26 cellular contexts compared by ENCODE assay signal in genomic region chr3:28800203-28800602, GRCh38.
DNase-seq lines count a peak whose midpoint lies in the region; ATAC-seq, FAIRE-seq and TF ChIP-seq lines count a peak whose summit lies in the region.
"Had no signal": no experiment of that assay in that cellular context is flagged by ENCODE, and none has a peak within 500 bp of the region (broad histone marks: within the 10 kb centered on the region; RNA-seq: fewer than 3 reads in every experiment).

No MANE protein-coding gene starts in this region.

- in situ Hi-C loops in K562 (cut with MboI), result no loop called here

- H3K4me3 Mint-ChIP-seq in GM23338, result no peak overlapping the region
- H3K4me3 Mint-ChIP-seq: CD14-positive monocyte; CD4-positive, alpha-beta memory T cell; CD4-positive, CD25-positive, alpha-beta regulatory T cell; CD8-positive, alpha-beta memory T cell had no signal

- POLR2A ChIA-PET in HEK293 (lab: Yijun Ruan, JAX), result no interaction called here
- POLR2A ChIA-PET in K562 (lab: Yijun Ruan, JAX), result no interaction called here

- FAIRE-seq in K562 (lab: Jason Lieb, UNC), result no peak
- FAIRE-seq: A204.1, GM12891, GM19239 had no signal

- H3K4me2 ChIP-seq in GM23338, result no peak overlapping the region
- no peak overlapping the region for H3K4me2 ChIP-seq in K562 (ENCODE audit: insufficient read depth, low read length)
- H3K4me2 ChIP-seq: BLaER1 had no signal

- no peaks in the 10 kb centered on the region for H3K36me3 Mint-ChIP-seq in GM23338 (ENCODE audit: low read depth)
- H3K36me3 Mint-ChIP-seq: CD14-positive monocyte; CD4-positive, alpha-beta memory T cell; CD4-positive, CD25-positive, alpha-beta regulatory T cell; CD8-positive, alpha-beta memory T cell had no signal

- no peaks in the 10 kb centered on the region for H3K9me1 ChIP-seq in K562 (ENCODE audit: control insufficient read depth, insufficient read depth, low read length)

- H3K27me3 ChIP-seq in GM23338 (ENCODE audit: insufficient read depth), result no peaks in the 10 kb centered on the region
- no peaks in the 10 kb centered on the region for H3K27me3 ChIP-seq in K562 (ENCODE audit: control insufficient read depth in 2 of 2, insufficient read depth in 2 of 2, low read length in 2 of 2)
- H3K27me3 ChIP-seq in lower lobe of right lung (ENCODE audit: low read depth), result no peaks in the 10 kb centered on the region
- H3K27me3 ChIP-seq: BE2C, BLaER1 had no signal

- no peak for ATAC-seq in GM23338
- no peak for ATAC-seq in K562
- no peak for ATAC-seq in HG03139 (IDR thresholded peaks at IDR 0.05; ENCODE audit: unreplicated experiment)
- no peak for ATAC-seq in lower lobe of right lung

- no peak overlapping the region for H2AFZ ChIP-seq in GM23338
- H2AFZ ChIP-seq in K562 (ENCODE audit: low read depth, low read length), result no peak overlapping the region

- H3K27ac ChIP-seq in GM23338 (ENCODE audit: low read depth), result no peak overlapping the region
- H3K27ac ChIP-seq in HEK293 (ENCODE audit: extremely low read depth, low read depth, low read length), result no peak overlapping the region
- H3K27ac ChIP-seq in K562 (ENCODE audit: extremely low read depth, low read depth, low read length), result no peak overlapping the region
- no peak overlapping the region for H3K27ac ChIP-seq in lower lobe of right lung
- H3K27ac ChIP-seq: BLaER1 had no signal

- H3K79me2 ChIP-seq in GM23338 (replicated peaks; ENCODE audit: insufficient read depth) (no peaks in the 10 kb centered on the region), K562 (ENCODE audit: control insufficient read depth, insufficient read depth, low read length) (no peaks in the 10 kb centered on the region)

- no peak overlapping the region for H3K27ac Mint-ChIP-seq in GM23338
- H3K27ac Mint-ChIP-seq: CD14-positive monocyte; CD4-positive, alpha-beta memory T cell; CD4-positive, CD25-positive, alpha-beta regulatory T cell; CD8-positive, alpha-beta memory T cell had no signal

- H3K27me3 Mint-ChIP-seq in GM23338 (ENCODE audit: insufficient read depth, low read depth, poor library complexity), result no peaks in the 10 kb centered on the region
- H3K27me3 Mint-ChIP-seq: CD4-positive, alpha-beta memory T cell; CD4-positive, CD25-positive, alpha-beta regulatory T cell; CD8-positive, alpha-beta memory T cell had no signal

- H3K4me1 ChIP-seq in GM23338 (ENCODE audit: insufficient read depth) (no peaks in the 10 kb centered on the region), HEK293 (ENCODE audit: control insufficient read depth, insufficient read depth, low read length) (no peaks in the 10 kb centered on the region), K562 (replicated peaks in 1 of 2; ENCODE audit: control insufficient read depth in 2 of 2, insufficient read depth in 2 of 2, low read length in 2 of 2) (no peaks in the 10 kb centered on the region), lower lobe of right lung (no peaks in the 10 kb centered on the region)
- H3K4me1 ChIP-seq: BE2C had no signal

- no peak overlapping the region for H3K9ac ChIP-seq in K562 (ENCODE audit: insufficient read depth in 1 of 2, low read depth in 2 of 2, low read length in 2 of 2)
- H3K9ac ChIP-seq: BLaER1 had no signal

- H4K20me1 ChIP-seq in GM23338 (replicated peaks; ENCODE audit: insufficient read depth) (no peaks in the 10 kb centered on the region), K562 (replicated peaks; ENCODE audit: control insufficient read depth, insufficient read depth, low read length) (no peaks in the 10 kb centered on the region)
- H4K20me1 ChIP-seq: BLaER1 had no signal

- H3K9me3 ChIP-seq in HEK293 (ENCODE audit: control insufficient read depth, insufficient read depth, low read depth, low read length) (no peaks in the 10 kb centered on the region), K562 (replicated peaks; ENCODE audit: control insufficient read depth, insufficient read depth, low read depth, low read length) (no peaks in the 10 kb centered on the region; the same call in 1 of the 2 replicates), lower lobe of right lung (no peaks in the 10 kb centered on the region)
- H3K9me3 ChIP-seq: BE2C, BLaER1 had no signal

- no peaks in the 10 kb centered on the region for H3K9me3 Mint-ChIP-seq in GM23338
- H3K9me3 Mint-ChIP-seq: CD4-positive, alpha-beta memory T cell; CD8-positive, alpha-beta memory T cell had no signal

- 0% methylated on average over 1 of the region's 1 CpG for WGBS in K562 (ENCODE audit: insufficient coverage, low coverage, missing lambda C conversion rate)

- no peaks in the 10 kb centered on the region for H3K36me3 ChIP-seq in GM23338 (ENCODE audit: insufficient read depth)
- H3K36me3 ChIP-seq in HEK293 (ENCODE audit: control insufficient read depth in 2 of 2, insufficient read depth in 1 of 2, low read length in 2 of 2), result no peaks in the 10 kb centered on the region
- no peaks in the 10 kb centered on the region for H3K36me3 ChIP-seq in K562 (ENCODE audit: control insufficient read depth, insufficient read depth, low read length)
- no peaks in the 10 kb centered on the region for H3K36me3 ChIP-seq in lower lobe of right lung
- H3K36me3 ChIP-seq: BE2C, BLaER1 had no signal

- no TSS peak for BruUV-seq in K562 (replicated peaks; lab: Mats Ljungman, UMichigan)

- DNase-seq in GM23338 (ENCODE audit: low spot score) (peak; percentile 9), K562 (ENCODE audit: extremely low read depth in 1 of 4, low spot score in 3 of 4) (no peak), lower lobe of right lung (no peak), epidermal melanocyte (ENCODE audit: insufficient read length, low spot score) (no peak)
- DNase-seq: 8988T; ACHN; BE2C; C1 segment of cervical spinal cord; CD4-positive, alpha-beta memory T cell; CD4-positive, CD25-positive, alpha-beta regulatory T cell; CD8-positive, alpha-beta memory T cell; COR-L47; DMS 273 treated with DMSO at 0.1 percent for 48 hours; DMS153; DMS53; DMS79; DND-41; EL; GDM1 had no signal

- no peak for TF ChIP-seq POLR2A in K562 (conservative IDR thresholded peaks at IDR 0.05)

- no peaks in the 10 kb centered on the region for H3F3A ChIP-seq in GM23338 (replicated peaks; ENCODE audit: low read depth)

- TF ChIP-seq RAD21 in K562 (CRISPR knock-in tag; conservative IDR thresholded peaks at IDR 0.05 in 1 of 2, IDR thresholded peaks at IDR 0.05 in 1 of 2), result no peak

- no peak overlapping the region for H3K4me3 ChIP-seq in GM23338
- no peak overlapping the region for H3K4me3 ChIP-seq in HEK293 (ENCODE audit: low read depth, low read length)
- no peak overlapping the region for H3K4me3 ChIP-seq in K562
- H3K4me3 ChIP-seq in lower lobe of right lung, result no peak overlapping the region
- H3K4me3 ChIP-seq: BLaER1 had no signal

- no peak for TF ChIP-seq EP300 in K562 (IDR thresholded peaks at IDR 0.05; ENCODE audit: low read length)

- no peaks in the 10 kb centered on the region for H3K9me2 ChIP-seq in GM23338 (ENCODE audit: insufficient read depth)

- CTCF ChIA-PET in HEK293 (lab: Yijun Ruan, JAX) (no interaction called here), K562 (lab: Yijun Ruan, JAX; ENCODE audit: low intra/inter-chr PET ratio) (no interaction called here)

- no peak for TF ChIP-seq CTCF in GM23338 (conservative IDR thresholded peaks at IDR 0.05; ENCODE audit: low read depth in 2 of 2)
- no peak for TF ChIP-seq CTCF in HEK293 (tag by site-specific recombination; IDR thresholded peaks at IDR 0.05)
- TF ChIP-seq CTCF in K562 (IDR thresholded peaks at IDR 0.05 in 2 of 3, conservative IDR thresholded peaks at IDR 0.05 in 1 of 3; ENCODE audit: insufficient read depth in 2 of 3, low read depth in 1 of 3, low read length in 3 of 3), result no peak
- TF ChIP-seq CTCF in lower lobe of right lung (IDR thresholded peaks at IDR 0.05), result no peak

- H3K4me1 Mint-ChIP-seq in GM23338, result no peaks in the 10 kb centered on the region
- H3K4me1 Mint-ChIP-seq: CD14-positive monocyte; CD4-positive, alpha-beta memory T cell; CD4-positive, CD25-positive, alpha-beta regulatory T cell; CD8-positive, alpha-beta memory T cell had no signal

- intact Hi-C loops in K562 (cut with micrococcal nuclease), result no loop called here
- intact Hi-C loops in lower lobe of right lung (cut with DNase I), result no loop called here

TF ChIP-seq in GM23338, 12 proteins besides CTCF, POLR2A, EP300 and RAD21 (continues in another document):
- TF ChIP-seq POLR2AphosphoS5 (IDR thresholded peaks at IDR 0.05; ENCODE audit: low read depth), result no peak
- TF ChIP-seq ZNF331 (CRISPR knock-in tag; IDR thresholded peaks at IDR 0.05; ENCODE audit: low read depth), result no peak

TF ChIP-seq in HEK293, 187 proteins besides CTCF, POLR2A, EP300 and RAD21 (continues in another document):
- TF ChIP-seq ZFP69B (tag by site-specific recombination; IDR thresholded peaks at IDR 0.05) (no peak), ZNF580 (tag by site-specific recombination; IDR thresholded peaks at IDR 0.05) (no peak), SCRT1 (tag by site-specific recombination; IDR thresholded peaks at IDR 0.05; ENCODE audit: borderline replicate concordance) (no peak), ZNF10 (tag by site-specific recombination; IDR thresholded peaks at IDR 0.05) (peak; percentile 90), EGR2 (tag by site-specific recombination; IDR thresholded peaks at IDR 0.05; ENCODE audit: low read depth) (no peak), ZXDB (tag by site-specific recombination; IDR thresholded peaks at IDR 0.05) (no peak), MZF1 (tag by site-specific recombination; IDR thresholded peaks at IDR 0.05; ENCODE audit: borderline replicate concordance) (no peak)

TF ChIP-seq in K562, 482 proteins besides CTCF, POLR2A, EP300 and RAD21:
- TF ChIP-seq ZNF134 (CRISPR knock-in tag; conservative IDR thresholded peaks at IDR 0.05) (peak; percentile 90), ZNF311 (CRISPR knock-in tag; IDR thresholded peaks at IDR 0.05) (no peak)
